In genomic region chr2:48343571-48344440, GRCh38 we compare ENCODE assay signal across 1 cellular context.
TF ChIP-seq lines count a peak whose summit lies in the region.

No MANE protein-coding gene starts in this region.

TF ChIP-seq in K562, 482 proteins besides CTCF, POLR2A, EP300 and RAD21 (continued from another document):
- TF ChIP-seq, protein P1, sequence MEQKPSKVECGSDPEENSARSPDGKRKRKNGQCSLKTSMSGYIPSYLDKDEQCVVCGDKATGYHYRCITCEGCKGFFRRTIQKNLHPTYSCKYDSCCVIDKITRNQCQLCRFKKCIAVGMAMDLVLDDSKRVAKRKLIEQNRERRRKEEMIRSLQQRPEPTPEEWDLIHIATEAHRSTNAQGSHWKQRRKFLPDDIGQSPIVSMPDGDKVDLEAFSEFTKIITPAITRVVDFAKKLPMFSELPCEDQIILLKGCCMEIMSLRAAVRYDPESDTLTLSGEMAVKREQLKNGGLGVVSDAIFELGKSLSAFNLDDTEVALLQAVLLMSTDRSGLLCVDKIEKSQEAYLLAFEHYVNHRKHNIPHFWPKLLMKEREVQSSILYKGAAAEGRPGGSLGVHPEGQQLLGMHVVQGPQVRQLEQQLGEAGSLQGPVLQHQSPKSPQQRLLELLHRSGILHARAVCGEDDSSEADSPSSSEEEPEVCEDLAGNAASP (IDR thresholded peaks at IDR 0.05) = no peak
- TF ChIP-seq XRCC4 (IDR thresholded peaks at IDR 0.05; ENCODE audit: extremely low read depth, insufficient read depth, insufficient read length) = no peak
- no peak for TF ChIP-seq GTF3C2 (IDR thresholded peaks at IDR 0.05; ENCODE audit: borderline replicate concordance, extremely low read depth, insufficient read length)
- TF ChIP-seq FOXM1 (IDR thresholded peaks at IDR 0.05; ENCODE audit: low read depth) = peak; percentile 57; the same call in 1 of the 2 replicates
- TF ChIP-seq FOXM1 (CRISPR knock-in tag; IDR thresholded peaks at IDR 0.05; ENCODE audit: low read depth) = no peak
- TF ChIP-seq RBM22 (IDR thresholded peaks at IDR 0.05; ENCODE audit: low read depth, low read length, poor library complexity, severe bottlenecking) = no peak
- no peak for TF ChIP-seq POLR3A (IDR thresholded peaks at IDR 0.05; ENCODE audit: borderline replicate concordance, extremely low read depth, insufficient read depth, insufficient read length)
- no peak for TF ChIP-seq TAF9B (IDR thresholded peaks at IDR 0.05; ENCODE audit: partially characterized antibody)
- 0 out of 2 replicates have a peak, but pooled peaks have one; percentile 14 for TF ChIP-seq FOXJ2 (tag; IDR thresholded peaks at IDR 0.05)
- no peak for TF ChIP-seq NFXL1 (CRISPR knock-in tag; IDR thresholded peaks at IDR 0.05)
- no peak for TF ChIP-seq FOXA3 (CRISPR knock-in tag; conservative IDR thresholded peaks at IDR 0.05 in 1 of 2, IDR thresholded peaks at IDR 0.05 in 1 of 2)
- peak; percentile 41; the same call in 1 of the 2 replicates for TF ChIP-seq ADNP (tag; IDR thresholded peaks at IDR 0.05)
- TF ChIP-seq ZNF239 (CRISPR knock-in tag; IDR thresholded peaks at IDR 0.05) = no peak
- no peak for TF ChIP-seq ZFX (CRISPR knock-in tag; IDR thresholded peaks at IDR 0.05)
- peak; percentile 44; the same call in 1 of the 2 replicates for TF ChIP-seq FOSL1 (tag; conservative IDR thresholded peaks at IDR 0.05)
- 0 out of 2 replicates have a peak, but pooled peaks have one; percentile 9 for TF ChIP-seq ARID1B (IDR thresholded peaks at IDR 0.05)
- 0 out of 4 replicates have a peak, but pooled peaks of 1 of the 2 experiments have one; percentile 17 for TF ChIP-seq KDM1A (IDR thresholded peaks at IDR 0.05)
- TF ChIP-seq PHTF2 (CRISPR knock-in tag; IDR thresholded peaks at IDR 0.05) = no peak
- no peak for TF ChIP-seq RBM39 (optimal IDR thresholded peaks at IDR 0.05; ENCODE audit: low read depth, low read length)
- no peak for TF ChIP-seq HDAC6 (IDR thresholded peaks at IDR 0.05; ENCODE audit: low read depth, low read length)
- peak; percentile 23; the same call in 1 of the 2 replicates for TF ChIP-seq CC2D1A (IDR thresholded peaks at IDR 0.05)
- TF ChIP-seq ZNF384 (IDR thresholded peaks at IDR 0.05; ENCODE audit: low read depth, low read length) = peak; percentile 74
- no peak for TF ChIP-seq CCAR2 (IDR thresholded peaks at IDR 0.05; ENCODE audit: low read depth, low read length)
